ENCODE assay signal across 17 cellular contexts in the genomic region with DNA sequence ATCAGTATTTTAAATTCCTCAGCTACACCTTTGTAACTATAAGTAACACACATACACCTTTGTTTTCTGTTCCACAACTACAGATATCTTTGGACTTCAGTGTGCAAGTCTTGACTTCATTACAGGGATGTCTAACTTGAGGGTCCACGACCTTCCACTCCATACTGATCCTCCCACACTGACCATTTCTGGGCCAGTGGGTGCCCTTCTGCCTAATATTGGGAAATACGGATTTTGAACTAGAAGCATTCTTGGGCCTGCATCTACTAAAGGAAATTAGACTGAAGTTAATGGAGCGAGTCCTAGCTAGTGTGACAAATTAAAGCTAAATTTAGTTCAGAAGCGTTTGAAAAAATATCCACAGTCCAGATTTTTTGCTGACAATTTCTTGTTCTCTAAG. TPM values are rescaled to one million over a fixed set of nuclear protein-coding genes. Genes with fewer than 3 reads are reported as not detected.
DNase-seq lines count a peak whose midpoint lies in the region; ATAC-seq and TF ChIP-seq lines count a peak whose summit lies in the region.
"Had no signal": no experiment of that assay in that cellular context is flagged by ENCODE, and none has a peak within 500 bp of the region (broad histone marks: within the 10 kb centered on the region; RNA-seq: fewer than 3 reads in every experiment).

No MANE protein-coding gene starts in this region.

- TF ChIP-seq CTCF in Caco-2 (IDR thresholded peaks at IDR 0.05; ENCODE audit: insufficient read depth in 1 of 2, low read depth in 1 of 2, low read length in 1 of 2, severe bottlenecking in 1 of 2, unreplicated experiment in 1 of 2) (no peak), VCaP (conservative IDR thresholded peaks at IDR 0.05) (no peak), gastrocnemius medialis (IDR thresholded peaks at IDR 0.05 in 4 of 5, conservative IDR thresholded peaks at IDR 0.05 in 1 of 5) (no peak)

- no peaks in the 10 kb centered on the region for H3K9me3 Mint-ChIP-seq in Caco-2 (ENCODE audit: unreplicated experiment)
- H3K9me3 Mint-ChIP-seq: activated naive CD4-positive, alpha-beta T cell treated with anti-CD3 and anti-CD28 coated beads, Interleukin-2, amount 10 ng/mL, durations not matched to agents 7 days and 5 days; naive B cell had no signal

- no peak overlapping the region for H3K4me3 Mint-ChIP-seq in Caco-2 (ENCODE audit: unreplicated experiment)
- H3K4me3 Mint-ChIP-seq: activated naive CD4-positive, alpha-beta T cell treated with anti-CD3 and anti-CD28 coated beads, Interleukin-2, amount 10 ng/mL, durations not matched to agents 7 days and 5 days; naive B cell had no signal

- no peaks in the 10 kb centered on the region for H3K36me3 Mint-ChIP-seq in Caco-2 (ENCODE audit: insufficient read depth, unreplicated experiment)
- H3K36me3 Mint-ChIP-seq: activated naive CD4-positive, alpha-beta T cell treated with anti-CD3 and anti-CD28 coated beads, Interleukin-2, amount 10 ng/mL, durations not matched to agents 7 days and 5 days; naive B cell had no signal

- ATAC-seq in gastrocnemius medialis (no peak), GM18517 (IDR thresholded peaks at IDR 0.05; ENCODE audit: unreplicated experiment) (no peak)

- no peaks in the 10 kb centered on the region for H3K36me3 ChIP-seq in Caco-2 (ENCODE audit: control insufficient read depth, insufficient read depth, low read length)
- H3K36me3 ChIP-seq in gastrocnemius medialis = no peaks in the 10 kb centered on the region
- H3K36me3 ChIP-seq: vagina had no signal

- POLR2A ChIA-PET in Caco-2 (lab: Charles Lee) = interaction anchor here (0.5 to 0.7 kb wide), 2 partner anchors 18 to 36 kb away, joined by 3 to 8 read pairs; no protein-coding TSS in a partner anchor

- H3K9me3 ChIP-seq in Caco-2 = no peaks in the 10 kb centered on the region
- H3K9me3 ChIP-seq in gastrocnemius medialis = no peaks in the 10 kb centered on the region
- H3K9me3 ChIP-seq: vagina had no signal

- H3K4me1 Mint-ChIP-seq in Caco-2 (ENCODE audit: low read depth, unreplicated experiment) = peaks cover 21% of the 10 kb centered on the region

- no TSS peak for BruUV-seq in Caco-2 (replicated peaks; lab: Mats Ljungman, UMichigan)

- no peaks in the 10 kb centered on the region for H3K27me3 ChIP-seq in Caco-2 (replicated peaks; ENCODE audit: control insufficient read depth, insufficient read depth, low read length)
- H3K27me3 ChIP-seq in gastrocnemius medialis = no peaks in the 10 kb centered on the region
- H3K27me3 ChIP-seq: vagina had no signal

- H3K4me1 ChIP-seq in Caco-2 (peaks cover 48% of the 10 kb centered on the region), gastrocnemius medialis (peaks cover 0 to 17% of the 10 kb centered on the region in 2 donors)

- H3K27me3 Mint-ChIP-seq in Caco-2 (ENCODE audit: insufficient read depth, unreplicated experiment) = no peaks in the 10 kb centered on the region

- CTCF ChIA-PET in Caco-2 (lab: Charles Lee) = no interaction called here

- DNase-seq in Caco-2 (no peak), left kidney (ENCODE audit: low read depth, low spot score) (peak; percentile 48), gastrocnemius medialis (no peak), NCI-H345 (lab: John Stamatoyannopoulos, UW) (no peak), NCI-H1092 treated with DMSO at 0.1 percent for 48 hours (lab: John Stamatoyannopoulos, UW) (no peak)
- no peak for DNase-seq in stimulated activated CD4-positive, alpha-beta T cell treated with anti-CD3 and anti-CD28 coated beads, Interleukin-4, amount 100 ng/mL, for 24 hours
- DNase-seq: activated naive CD4-positive, alpha-beta T cell treated with anti-CD3 and anti-CD28 coated beads, Interleukin-2, amount 10 ng/mL, durations not matched to agents 7 days and 5 days; DMS79; GM23248; naive B cell had no signal

- peak overlapping the region; percentile 98 for H3K27ac ChIP-seq in VCaP
- peak overlapping the region in 3 of 4 donors; percentile 23 to 75 (median 58) for H3K27ac ChIP-seq in gastrocnemius medialis
- H3K27ac ChIP-seq: GM23248, vagina had no signal

- no peak for TF ChIP-seq POLR2A in gastrocnemius medialis (IDR thresholded peaks at IDR 0.05)

- in situ Hi-C loops in gastrocnemius medialis (cut with MboI; ENCODE audit: low sequenced_read_pairs in 4 of 4) = no loop called here

- intact Hi-C loops in Caco-2 (cut with micrococcal nuclease; ENCODE audit: unreplicated experiment) (loop anchor here (1.0 to 5.0 kb wide), 3 partner anchors 35 to 374 kb away; partner anchors contain the start of gene CPD), gastrocnemius medialis (cut with DNase I; ENCODE audit: low total_unique reads) (no loop called here)

- peak overlapping the region; percentile 61 for H3K27ac Mint-ChIP-seq in Caco-2 (ENCODE audit: unreplicated experiment)
- H3K27ac Mint-ChIP-seq: activated naive CD4-positive, alpha-beta T cell treated with anti-CD3 and anti-CD28 coated beads, Interleukin-2, amount 10 ng/mL, durations not matched to agents 7 days and 5 days; naive B cell had no signal

- H3K4me3 ChIP-seq in Caco-2 (ENCODE audit: low read depth, low read length) (no peak overlapping the region), gastrocnemius medialis (no peak overlapping the region)
- H3K4me3 ChIP-seq: GM23248, vagina had no signal

RNA-seq across cellular contexts. Expression of gene TMIGD1, which starts 9.9 kb away (rescaled TPM):
- total RNA-seq in Caco-2 (2022) (not detected in 2 replicates), gastrocnemius medialis (under 1 TPM in 1 of 4 donors, not detected in 3; 0.68 TPM)
- total RNA-seq: endothelial cell of umbilical vein; GM23248; kidney epithelial cell; sciatic nerve; T-helper 1 cell treated with Interleukin-12 subunit alpha and Interleukin-12 subunit beta and Interleukin-4 antibody, amounts not matched to agents 30 ng/mL and 1 ng/mL, for 36 hours; vagina had no signal

RNA-seq across cellular contexts. Expression of gene CPD, which starts 35.0 kb away (rescaled TPM):
- total RNA-seq in Caco-2 (2022) (127 and 149 TPM in 2 replicates), gastrocnemius medialis (10 to 100 TPM; 20.8 to 32.4 (median 28.0) TPM)

RNA-seq across cellular contexts. Expression of gene BLMH, which starts 52.0 kb away (rescaled TPM):
- total RNA-seq in Caco-2 (2022) (56.1 and 57.4 TPM in 2 replicates), gastrocnemius medialis (10 to 100 TPM in 3 of 4 donors, 1 to 10 TPM in 1; 7.4 to 17.7 (median 16.7) TPM)
